14 cellular contexts compared by ENCODE assay signal in the genomic region with DNA sequence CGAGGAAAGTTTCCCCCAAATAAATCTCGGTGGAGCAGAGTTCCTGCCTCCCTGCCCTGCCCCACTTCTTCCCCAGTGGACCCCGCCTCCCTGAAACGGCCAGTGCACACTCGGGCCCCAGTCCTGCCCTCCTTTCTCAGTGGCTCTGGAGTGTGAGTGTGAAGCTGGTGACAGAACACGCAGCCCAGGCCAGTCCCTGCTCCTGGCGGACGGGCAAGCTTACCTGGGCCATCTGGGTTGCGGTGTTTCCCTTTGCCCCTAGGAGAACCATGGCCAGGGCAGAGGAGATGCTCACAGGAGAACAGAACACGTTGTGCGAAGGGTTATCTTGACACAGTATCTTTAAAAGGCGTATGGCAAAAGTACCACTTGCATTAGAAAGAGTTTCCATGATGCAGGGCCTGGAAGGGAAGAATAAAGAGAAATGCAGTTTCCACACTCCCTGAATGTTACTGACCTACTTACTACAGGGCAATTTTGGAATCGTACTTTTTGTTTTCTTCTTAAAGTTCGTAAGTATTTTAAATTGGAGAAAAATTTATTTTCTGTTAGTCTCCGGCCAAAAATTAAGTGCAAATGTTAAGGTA. TPM values are rescaled to one million over a fixed set of nuclear protein-coding genes. Genes with fewer than 3 reads are reported as not detected.
DNase-seq lines count a peak whose midpoint lies in the region; ATAC-seq and TF ChIP-seq lines count a peak whose summit lies in the region.
"Had no signal": no experiment of that assay in that cellular context is flagged by ENCODE, and none has a peak within 500 bp of the region (broad histone marks: within the 10 kb centered on the region; RNA-seq: fewer than 3 reads in every experiment).

No MANE protein-coding gene starts in this region.

- no peaks in the 10 kb centered on the region for H3K27me3 Mint-ChIP-seq in T-helper 1 cell treated with Interleukin-12 subunit alpha and Interleukin-12 subunit beta and Interleukin-4 antibody, amounts not matched to agents 30 μg/mL and 1 μg/mL, for 36 hours (ENCODE audit: low read depth)
- H3K27me3 Mint-ChIP-seq in T-helper 17 cell = no peaks in the 10 kb centered on the region
- H3K27me3 Mint-ChIP-seq in stimulated activated memory B cell treated with anti-CD40 and anti-IgM and Interleukin-4, amounts not matched to agents 10 μg/mL and 1 μg/mL and 100 μg/mL, for 72 hours = no peaks in the 10 kb centered on the region

- H3K27me3 ChIP-seq in esophagus squamous epithelium = no peaks in the 10 kb centered on the region

- 69 to 78% methylated on average over 8 to 11 of the region's 15 CpGs for WGBS in esophagus squamous epithelium, 2 donors

- no peak for DNase-seq in T-helper 1 cell
- DNase-seq in T-helper 17 cell = no peak
- no peak for DNase-seq in esophagus squamous epithelium (lab: John Stamatoyannopoulos, UW)
- no peak for DNase-seq in effector CD4-positive, alpha-beta T cell
- no peak for DNase-seq in NCI-H146 (lab: John Stamatoyannopoulos, UW)
- DNase-seq: DMS53, NCI-H1092 treated with DMSO at 0.1 percent for 48 hours, NCI-H69, SK-N-SH had no signal

- peak overlapping the region; percentile 78 for H3K27ac Mint-ChIP-seq in T-helper 1 cell treated with Interleukin-12 subunit alpha and Interleukin-12 subunit beta and Interleukin-4 antibody, amounts not matched to agents 30 μg/mL and 1 μg/mL, for 36 hours
- H3K27ac Mint-ChIP-seq in T-helper 17 cell = peak overlapping the region; percentile 99
- peak overlapping the region; percentile 99 for H3K27ac Mint-ChIP-seq in stimulated activated memory B cell treated with anti-CD40 and anti-IgM and Interleukin-4, amounts not matched to agents 10 μg/mL and 1 μg/mL and 100 μg/mL, for 72 hours

- H3K36me3 ChIP-seq in esophagus squamous epithelium = peaks cover 0 to 27% (median 0%) of the 10 kb centered on the region in 3 donors

- H3K4me1 ChIP-seq in esophagus squamous epithelium = peaks cover 4 to 43% (median 12%) of the 10 kb centered on the region in 3 donors

- H3K9me3 Mint-ChIP-seq in T-helper 1 cell treated with Interleukin-12 subunit alpha and Interleukin-12 subunit beta and Interleukin-4 antibody, amounts not matched to agents 30 μg/mL and 1 μg/mL, for 36 hours = no peaks in the 10 kb centered on the region
- H3K9me3 Mint-ChIP-seq in stimulated activated memory B cell treated with anti-CD40 and anti-IgM and Interleukin-4, amounts not matched to agents 10 μg/mL and 1 μg/mL and 100 μg/mL, for 72 hours = no peaks in the 10 kb centered on the region

- H3K27ac ChIP-seq in esophagus squamous epithelium = peak overlapping the region in 1 of 4 donors; percentile 47
- H3K27ac ChIP-seq: 22Rv1, HL-60 had no signal

- peak; percentile 5 for ATAC-seq in T-helper 17 cell
- no peak for ATAC-seq in stimulated activated memory B cell treated with anti-CD40 and anti-IgM and Interleukin-4, amounts not matched to agents 10 μg/mL and 1 μg/mL and 100 μg/mL, for 72 hours
- no peak for ATAC-seq in GM21529 (IDR thresholded peaks at IDR 0.05; ENCODE audit: unreplicated experiment)

- peak overlapping the region; percentile 97 for H3K4me3 Mint-ChIP-seq in T-helper 1 cell treated with Interleukin-12 subunit alpha and Interleukin-12 subunit beta and Interleukin-4 antibody, amounts not matched to agents 30 μg/mL and 1 μg/mL, for 36 hours
- peak overlapping the region; percentile 100 for H3K4me3 Mint-ChIP-seq in T-helper 17 cell
- peak overlapping the region; percentile 100 for H3K4me3 Mint-ChIP-seq in stimulated activated memory B cell treated with anti-CD40 and anti-IgM and Interleukin-4, amounts not matched to agents 10 μg/mL and 1 μg/mL and 100 μg/mL, for 72 hours

- TF ChIP-seq POLR2A in esophagus squamous epithelium (IDR thresholded peaks at IDR 0.05) = no peak

- H3K36me3 Mint-ChIP-seq in T-helper 1 cell treated with Interleukin-12 subunit alpha and Interleukin-12 subunit beta and Interleukin-4 antibody, amounts not matched to agents 30 μg/mL and 1 μg/mL, for 36 hours (ENCODE audit: low read depth) = peaks cover 55% of the 10 kb centered on the region
- H3K36me3 Mint-ChIP-seq in T-helper 17 cell (ENCODE audit: low read depth) = peaks cover 10% of the 10 kb centered on the region
- H3K36me3 Mint-ChIP-seq in stimulated activated memory B cell treated with anti-CD40 and anti-IgM and Interleukin-4, amounts not matched to agents 10 μg/mL and 1 μg/mL and 100 μg/mL, for 72 hours = peaks cover 71% of the 10 kb centered on the region

- peaks cover 52% of the 10 kb centered on the region for H3K4me1 Mint-ChIP-seq in T-helper 1 cell treated with Interleukin-12 subunit alpha and Interleukin-12 subunit beta and Interleukin-4 antibody, amounts not matched to agents 30 μg/mL and 1 μg/mL, for 36 hours (ENCODE audit: low read depth)
- peaks cover 48% of the 10 kb centered on the region for H3K4me1 Mint-ChIP-seq in T-helper 17 cell
- peaks cover 56% of the 10 kb centered on the region for H3K4me1 Mint-ChIP-seq in stimulated activated memory B cell treated with anti-CD40 and anti-IgM and Interleukin-4, amounts not matched to agents 10 μg/mL and 1 μg/mL and 100 μg/mL, for 72 hours

- H3K9me3 ChIP-seq in T-helper 17 cell (ENCODE audit: control insufficient read depth, low read length, poor library complexity, severe bottlenecking) = peaks cover 6% of the 10 kb centered on the region
- no peaks in the 10 kb centered on the region for H3K9me3 ChIP-seq in esophagus squamous epithelium
- H3K9me3 ChIP-seq: SK-N-SH had no signal

- peak overlapping the region in 3 of 4 donors; percentile 57 to 91 (median 78) for H3K4me3 ChIP-seq in esophagus squamous epithelium

- no peak for TF ChIP-seq CTCF in esophagus squamous epithelium (IDR thresholded peaks at IDR 0.05)

- intact Hi-C loops in esophagus squamous epithelium (cut with DNase I) = no loop called here

RNA-seq across cellular contexts. Expression of a gene that starts 2.8 kb away (rescaled TPM):
- total RNA-seq in T-helper 17 cell (10 to 100 TPM; 32.9 to 37.7 TPM), esophagus squamous epithelium (10 to 100 TPM in 2 of 4 donors, 1 to 10 TPM in 2; 7.5 to 40.4 (median 12.1) TPM)

RNA-seq across cellular contexts. Expression of a gene that starts 58.7 kb away (rescaled TPM):
- total RNA-seq in T-helper 17 cell (10 to 100 TPM; 39.2 to 44.4 TPM), esophagus squamous epithelium (1,000 to 10,000 TPM in 1 of 4 donors, 100 to 1,000 TPM in 3; 284 to 1,204 (median 702) TPM)

Comparison
In these comparisons a context has a peak if more than half of its experiments do, and no peak if none do; other contexts are left out.
1. RNA of a gene that starts 58.7 kb away (total RNA-seq): 284 to 1,204 TPM in esophagus squamous epithelium; 39.2 to 44.4 TPM in T-helper 17 cell; every median in the first group is over 4 times any median in the second.
2. Peak in every context shown above with its lines, with median percentiles within 50 percentile points of each other: H3K27ac Mint-ChIP-seq and H3K4me3 Mint-ChIP-seq.